17 cellular contexts compared by ENCODE assay signal in the genomic region with DNA sequence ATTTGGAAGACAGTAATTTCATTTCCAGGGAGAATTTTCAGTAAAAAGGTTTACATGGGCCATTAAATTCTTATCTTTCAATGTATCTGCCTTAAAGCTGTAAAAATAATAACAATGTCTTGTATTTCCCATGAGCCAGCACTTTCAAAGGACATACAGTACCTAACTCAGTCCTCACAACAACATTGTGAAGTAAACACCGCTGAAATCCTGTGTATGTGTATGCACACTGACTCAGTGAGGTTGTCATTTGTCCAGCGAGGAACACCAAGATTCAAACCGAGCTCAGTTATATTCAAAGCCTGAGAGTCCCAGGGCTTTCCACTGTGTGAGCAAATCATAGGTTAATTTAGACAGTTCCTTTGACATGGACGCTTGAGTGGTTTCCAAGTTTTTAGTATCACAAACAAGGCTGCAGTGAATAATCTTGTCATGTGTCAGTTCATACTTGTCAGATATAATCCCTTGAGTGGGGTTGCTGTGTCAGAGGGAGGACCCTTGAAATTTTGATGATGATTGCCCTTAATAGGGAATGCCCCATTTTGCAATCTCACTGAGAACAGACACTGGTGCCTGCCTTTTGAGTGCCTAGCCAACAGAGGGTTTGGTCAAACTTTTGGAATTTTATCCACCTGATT. TPM values are rescaled to one million over a fixed set of nuclear protein-coding genes. Genes with fewer than 3 reads are reported as not detected.
DNase-seq lines count a peak whose midpoint lies in the region; FAIRE-seq and TF ChIP-seq lines count a peak whose summit lies in the region.
"Had no signal": no experiment of that assay in that cellular context is flagged by ENCODE, and none has a peak within 500 bp of the region (broad histone marks: within the 10 kb centered on the region; RNA-seq: fewer than 3 reads in every experiment).

No MANE protein-coding gene starts in this region.

- H3K27ac Mint-ChIP-seq in MCF 10A (ENCODE audit: low read depth, unreplicated experiment), result peak overlapping the region; percentile 88
- peak overlapping the region; percentile 11 for H3K27ac Mint-ChIP-seq in dendritic cell treated with granulocyte-macrophage colony-stimulating factor and Interleukin-4, amounts not matched to agents 40 ng/mL and 50 ng/mL, for 4 days

- POLR2A ChIA-PET in MCF 10A (lab: Yijun Ruan, JAX), result interaction anchor here (0.5 to 8.7 kb wide), 18 partner anchors 9 to 510 kb away, joined by 3 to 127 read pairs (median 6); no protein-coding TSS in a partner anchor

- H3K23ac ChIP-seq in mesenchymal stem cell (ENCODE audit: low read length in 2 of 2), result no peak overlapping the region

- BruUV-seq in MCF 10A (replicated peaks; lab: Mats Ljungman, UMichigan), result no TSS peak

- no peak overlapping the region for H3K4me3 ChIP-seq in breast epithelium
- H3K4me3 ChIP-seq in mesenchymal stem cell (ENCODE audit: insufficient read depth in 1 of 2, low read depth in 1 of 2, low read length in 2 of 2), result no peak overlapping the region
- no peak overlapping the region for H3K4me3 ChIP-seq in subcutaneous abdominal adipose tissue (ENCODE audit: low read depth in 1 of 5, low read length in 5 of 5)
- H3K4me3 ChIP-seq: Peyer's patch, SJCRH30 had no signal

- no peak overlapping the region for H2BK5ac ChIP-seq in mesenchymal stem cell (ENCODE audit: low read depth, low read length, poor library complexity, severe bottlenecking)

- TF ChIP-seq CTCF in MCF 10A (IDR thresholded peaks at IDR 0.05; ENCODE audit: unreplicated experiment), result no peak
- no peak for TF ChIP-seq CTCF in breast epithelium (IDR thresholded peaks at IDR 0.05)

- H3K9me3 ChIP-seq in breast epithelium, result no peaks in the 10 kb centered on the region
- no peaks in the 10 kb centered on the region for H3K9me3 ChIP-seq in mesenchymal stem cell (ENCODE audit: control insufficient read depth, low read length)
- H3K9me3 ChIP-seq in subcutaneous abdominal adipose tissue (ENCODE audit: control insufficient read depth in 5 of 5, low read length in 5 of 5), result peaks cover 0 to 3% (median 0%) of the 10 kb centered on the region in 5 donors
- H3K9me3 ChIP-seq: Peyer's patch, SJCRH30 had no signal

- H3K18ac ChIP-seq in mesenchymal stem cell (ENCODE audit: low read depth in 1 of 2, low read length in 2 of 2), result no peak overlapping the region

- no peak overlapping the region for H3K14ac ChIP-seq in mesenchymal stem cell (ENCODE audit: low read length in 2 of 2)

- H3K9ac ChIP-seq in mesenchymal stem cell (ENCODE audit: low read length) (no peak overlapping the region), subcutaneous abdominal adipose tissue (ENCODE audit: low read length in 5 of 5) (no peak overlapping the region)

- H3K4me2 ChIP-seq in mesenchymal stem cell (ENCODE audit: low read length, poor library complexity, severe bottlenecking), result no peak overlapping the region

- H3K9me3 Mint-ChIP-seq in MCF 10A (ENCODE audit: unreplicated experiment), result no peaks in the 10 kb centered on the region
- peaks cover 5% of the 10 kb centered on the region for H3K9me3 Mint-ChIP-seq in dendritic cell treated with granulocyte-macrophage colony-stimulating factor and Interleukin-4, amounts not matched to agents 40 ng/mL and 50 ng/mL, for 4 days

- H2AFZ ChIP-seq in mesenchymal stem cell (ENCODE audit: low read depth, low read length), result no peak overlapping the region

- no peaks in the 10 kb centered on the region for H3K79me1 ChIP-seq in mesenchymal stem cell (replicated peaks; ENCODE audit: low read length, poor library complexity, severe bottlenecking)

- no peaks in the 10 kb centered on the region for H3K27me3 Mint-ChIP-seq in MCF 10A (ENCODE audit: insufficient read depth, unreplicated experiment)
- peaks cover 15% of the 10 kb centered on the region for H3K27me3 Mint-ChIP-seq in dendritic cell treated with granulocyte-macrophage colony-stimulating factor and Interleukin-4, amounts not matched to agents 40 ng/mL and 50 ng/mL, for 4 days

- H2AK5ac ChIP-seq in mesenchymal stem cell (ENCODE audit: low read length, severe bottlenecking), result no peak overlapping the region

- in situ Hi-C loops in KBM-7 (cut with MboI; ENCODE audit: low pct_unique_long_range_greater_than_20kb, low sequenced_read_pairs), result no loop called here

- peak; percentile 46 for DNase-seq in MCF 10A (ENCODE audit: unreplicated experiment)
- no peak for DNase-seq in breast epithelium (ENCODE audit: low spot score in 2 of 2)
- peak; percentile 18 for DNase-seq in mesenchymal stem cell
- DNase-seq in urothelium cell line (ENCODE audit: low spot score), result no peak
- DNase-seq in KBM-7, result no peak
- no peak for DNase-seq in cerebellum (ENCODE audit: low spot score)
- DNase-seq: DMS79, NCI-H1092 treated with DMSO at 0.1 percent for 48 hours, NCI-H1436 treated with DMSO at 0.1 percent for 48 hours, NCI-H1930, NCI-H345, NCI-H82, Peyer's patch, SJCRH30 had no signal

- 86% methylated on average over 4 of the region's 4 CpGs for WGBS in mesenchymal stem cell

- H4K8ac ChIP-seq in mesenchymal stem cell (ENCODE audit: low read length), result no peak overlapping the region

- H3K4me3 Mint-ChIP-seq in MCF 10A (ENCODE audit: unreplicated experiment), result no peak overlapping the region
- no peak overlapping the region for H3K4me3 Mint-ChIP-seq in dendritic cell treated with granulocyte-macrophage colony-stimulating factor and Interleukin-4, amounts not matched to agents 40 ng/mL and 50 ng/mL, for 4 days

- peaks cover 22% of the 10 kb centered on the region for H3K4me1 Mint-ChIP-seq in MCF 10A (ENCODE audit: insufficient read depth, unreplicated experiment)
- H3K4me1 Mint-ChIP-seq in dendritic cell treated with granulocyte-macrophage colony-stimulating factor and Interleukin-4, amounts not matched to agents 40 ng/mL and 50 ng/mL, for 4 days (ENCODE audit: low read depth), result peaks cover 19% of the 10 kb centered on the region

- H3K4ac ChIP-seq in mesenchymal stem cell (ENCODE audit: low read depth in 1 of 2, low read length in 2 of 2), result no peak overlapping the region

- intact Hi-C loops in MCF 10A (cut with micrococcal nuclease) (no loop called here), breast epithelium (cut with DNase I; ENCODE audit: low total_unique reads) (no loop called here)
- intact Hi-C loops in dendritic cell treated with granulocyte-macrophage colony-stimulating factor and Interleukin-4, amounts not matched to agents 40 ng/mL and 50 ng/mL, for 4 days (cut with micrococcal nuclease), result no loop called here

- no peaks in the 10 kb centered on the region for H3K36me3 Mint-ChIP-seq in MCF 10A (ENCODE audit: insufficient read depth, unreplicated experiment)
- H3K36me3 Mint-ChIP-seq in dendritic cell treated with granulocyte-macrophage colony-stimulating factor and Interleukin-4, amounts not matched to agents 40 ng/mL and 50 ng/mL, for 4 days (ENCODE audit: low read depth), result no peaks in the 10 kb centered on the region
- H3K36me3 Mint-ChIP-seq: CD14-positive monocyte had no signal

- no peak for FAIRE-seq in urothelium cell line (lab: Jason Lieb, UNC)

- H2BK12ac ChIP-seq in mesenchymal stem cell (ENCODE audit: low read length in 2 of 2), result no peak overlapping the region

- H3K27me3 ChIP-seq in breast epithelium, result no peaks in the 10 kb centered on the region
- H3K27me3 ChIP-seq in mesenchymal stem cell (ENCODE audit: control insufficient read depth in 1 of 2, insufficient read depth in 1 of 2, low read length in 2 of 2), result peaks cover 0 to 24% of the 10 kb centered on the region in 2 experiments
- H3K27me3 ChIP-seq in subcutaneous abdominal adipose tissue (ENCODE audit: control insufficient read depth in 5 of 5, insufficient read depth in 4 of 5, low read length in 5 of 5), result no peaks in the 10 kb centered on the region
- H3K27me3 ChIP-seq: Peyer's patch, SJCRH30 had no signal

- no peaks in the 10 kb centered on the region for H3K36me3 ChIP-seq in breast epithelium
- no peaks in the 10 kb centered on the region for H3K36me3 ChIP-seq in mesenchymal stem cell (ENCODE audit: control insufficient read depth in 1 of 2, insufficient read depth in 2 of 2, low read depth in 1 of 2, low read length in 2 of 2)
- no peaks in the 10 kb centered on the region for H3K36me3 ChIP-seq in subcutaneous abdominal adipose tissue (ENCODE audit: control insufficient read depth in 5 of 5, insufficient read depth in 5 of 5, low read length in 5 of 5)
- H3K36me3 ChIP-seq: Peyer's patch, SJCRH30 had no signal

- H4K91ac ChIP-seq in mesenchymal stem cell (ENCODE audit: low read length), result no peak overlapping the region

- CTCF ChIA-PET in MCF 10A (lab: Yijun Ruan, JAX), result interaction anchor here (0.8 to 1.3 kb wide), 4 partner anchors 11 to 20 kb away, joined by 3 to 5 read pairs (median 3); no protein-coding TSS in a partner anchor

- TF ChIP-seq POLR2A in breast epithelium (IDR thresholded peaks at IDR 0.05), result no peak

- H3K27ac ChIP-seq in breast epithelium (no peak overlapping the region), mesenchymal stem cell (ENCODE audit: low read length, poor library complexity, severe bottlenecking) (no peak overlapping the region), subcutaneous abdominal adipose tissue (ENCODE audit: low read depth, low read length) (peak overlapping the region; percentile 43)
- H3K27ac ChIP-seq: Peyer's patch, SJCRH30 had no signal

- H3K4me1 ChIP-seq in breast epithelium (no peaks in the 10 kb centered on the region), mesenchymal stem cell (ENCODE audit: control insufficient read depth, insufficient read depth, low read depth, low read length) (no peaks in the 10 kb centered on the region), subcutaneous abdominal adipose tissue (ENCODE audit: control insufficient read depth in 5 of 5, insufficient read depth in 5 of 5, low read length in 5 of 5) (peaks cover 0 to 28% (median 22%) of the 10 kb centered on the region in 5 donors)
- H3K4me1 ChIP-seq: Peyer's patch, SJCRH30 had no signal

- H2BK15ac ChIP-seq in mesenchymal stem cell (ENCODE audit: low read depth, poor library complexity, severe bottlenecking), result no peak overlapping the region

- H2BK120ac ChIP-seq in mesenchymal stem cell (ENCODE audit: low read depth, low read length), result no peak overlapping the region

RNA-seq across cellular contexts. Expression of a gene that starts 50.0 kb away (rescaled TPM):
- total RNA-seq in MCF 10A (2022), result 11.5 and 11.9 TPM in 2 replicates
- total RNA-seq in breast epithelium, result 10 to 100 TPM; 10.9 to 26.3 (median 22.9) TPM
- polyA plus RNA-seq in mesenchymal stem cell (2013, experiment 1 of 2), result 0.03 TPM
- 0.03 TPM for polyA plus RNA-seq in mesenchymal stem cell (2013, experiment 2 of 2)
- total RNA-seq in cerebellum, result 40.4 TPM
- polyA plus RNA-seq: CD14-positive monocyte had no signal

Comparison
In these comparisons a context has a peak if more than half of its experiments do, and no peak if none do; other contexts are left out.
1. DNase-seq: peak in MCF 10A (single experiment) and mesenchymal stem cell (single experiment); none in breast epithelium (0 of 2), urothelium cell line (single experiment), KBM-7 (single experiment) and cerebellum (single experiment).